ENCODE assay signal across 9 cellular contexts in the genomic region with DNA sequence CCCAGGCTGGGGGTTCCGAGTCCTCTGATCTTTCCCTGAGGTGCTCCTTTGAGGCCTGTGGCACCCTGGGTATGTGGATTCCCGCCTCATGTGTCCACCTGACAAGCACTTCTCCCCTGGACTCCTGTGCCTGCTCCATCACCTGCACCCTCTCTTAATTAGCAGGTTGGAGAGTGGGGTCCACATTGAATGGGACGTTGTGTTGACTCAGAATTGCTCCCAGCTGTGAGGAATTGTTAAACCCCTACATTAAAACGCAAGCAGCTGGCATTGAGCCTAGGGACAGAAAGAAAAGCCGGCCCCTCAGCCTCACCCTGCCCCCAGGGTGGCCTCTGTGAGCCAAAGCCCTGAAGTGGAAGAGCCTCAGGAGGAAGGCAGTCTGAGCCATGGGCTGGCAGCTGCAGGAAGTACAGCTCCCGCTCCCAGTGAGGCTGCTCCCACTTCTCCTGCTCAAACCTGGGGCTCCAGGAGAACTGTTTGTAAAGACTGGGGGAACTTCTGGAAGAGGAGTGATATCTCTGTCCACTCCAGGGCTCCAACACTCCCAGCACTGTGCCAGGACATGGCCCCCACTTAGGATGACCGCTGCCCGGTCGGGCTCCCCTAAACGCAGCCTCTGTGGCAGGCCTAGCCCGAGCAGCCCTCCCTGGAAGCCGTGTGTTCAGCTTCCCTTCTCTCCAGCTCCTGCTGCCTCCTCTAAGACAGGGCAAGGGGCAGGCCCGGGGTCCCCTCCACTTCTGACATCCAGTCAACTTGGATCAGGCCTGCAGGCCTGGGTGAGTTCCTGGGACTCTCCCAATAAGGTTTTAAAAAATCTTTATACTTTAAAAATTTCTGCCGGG. TPM values are rescaled to one million over a fixed set of nuclear protein-coding genes. Genes with fewer than 3 reads are reported as not detected.
A peak's percentile ranks its signal among the peaks of the same experiment; 100 is the strongest.
DNase-seq lines count a peak whose midpoint lies in the region; ATAC-seq lines count a peak whose summit lies in the region.
"Had no signal": no experiment of that assay in that cellular context is flagged by ENCODE, and none has a peak within 500 bp of the region (broad histone marks: within the 10 kb centered on the region; RNA-seq: fewer than 3 reads in every experiment).

No MANE protein-coding gene starts in this region.

- H2BK5ac ChIP-seq in neuronal stem cell (ENCODE audit: low read length), result peak overlapping the region; percentile 22

- DNase-seq in ELF-1 (ENCODE audit: low read depth, low spot score) (peak; percentile 4), NCI-H1105 treated with DMSO at 0.1 percent for 48 hours (lab: John Stamatoyannopoulos, UW) (peak; percentile 78), RPMI7951 (ENCODE audit: low read depth) (peak; percentile 42), neuronal stem cell (ENCODE audit: low spot score) (no peak), kidney tubule cell (ENCODE audit: low spot score) (no peak), SW 1271 (lab: John Stamatoyannopoulos, UW) (no peak)
- DNase-seq: KG1, midbrain had no signal

- H3K27me3 ChIP-seq in neuronal stem cell (ENCODE audit: control insufficient read depth in 3 of 3, insufficient read depth in 3 of 3, low read depth in 1 of 3, low read length in 3 of 3), result peaks cover 0 to 19% (median 0%) of the 10 kb centered on the region in 3 experiments

- peaks cover 0 to 3% of the 10 kb centered on the region in 2 donors for H3K9me3 ChIP-seq in neuronal stem cell (replicated peaks in 1 of 2; ENCODE audit: control insufficient read depth in 2 of 2, insufficient read depth in 1 of 2, low read depth in 1 of 2, low read length in 2 of 2)

- H3K27ac ChIP-seq in neuronal stem cell (replicated peaks; ENCODE audit: low read length), result no peak overlapping the region

- no peak for ATAC-seq in GM19397 (IDR thresholded peaks at IDR 0.05; ENCODE audit: unreplicated experiment)

- no peak overlapping the region for H3K4me2 ChIP-seq in neuronal stem cell (ENCODE audit: insufficient read depth, low read length, poor library complexity, severe bottlenecking)

- H3K18ac ChIP-seq in neuronal stem cell (ENCODE audit: low read length), result peak overlapping the region; percentile 73

- peak overlapping the region; percentile 74 for H3K9ac ChIP-seq in neuronal stem cell (ENCODE audit: low read depth, low read length, poor library complexity)

- no peaks in the 10 kb centered on the region for H3K36me3 ChIP-seq in neuronal stem cell (replicated peaks in 1 of 2; ENCODE audit: control insufficient read depth in 2 of 2, insufficient read depth in 2 of 2, low read length in 2 of 2)

- no CpG with 5 or more reads among the region's 14 CpGs for WGBS in neuronal stem cell (ENCODE audit: extremely low coverage in 2 of 2, insufficient read length in 2 of 2, insufficient replicate concordance in 1 of 2), 2 donors

- H3K14ac ChIP-seq in neuronal stem cell (ENCODE audit: low read length), result no peak overlapping the region

- peaks cover 0 to 7% of the 10 kb centered on the region in 2 donors for H3K4me1 ChIP-seq in neuronal stem cell (ENCODE audit: control insufficient read depth in 2 of 2, insufficient read depth in 1 of 2, low read depth in 1 of 2, low read length in 2 of 2)

- H3K4me3 ChIP-seq in neuronal stem cell (ENCODE audit: low read length in 2 of 2), result no peak overlapping the region

- H4K8ac ChIP-seq in neuronal stem cell (ENCODE audit: low read depth, low read length), result peak overlapping the region; percentile 26

- H3K23ac ChIP-seq in neuronal stem cell (ENCODE audit: low read depth, low read length, poor library complexity), result peak overlapping the region; percentile 18

- no peak overlapping the region for H3K4ac ChIP-seq in neuronal stem cell (ENCODE audit: low read length)

- H2BK15ac ChIP-seq in neuronal stem cell (ENCODE audit: low read length), result peak overlapping the region; percentile 99

- H2BK120ac ChIP-seq in neuronal stem cell (ENCODE audit: low read depth, low read length), result no peak overlapping the region

- H4K91ac ChIP-seq in neuronal stem cell (ENCODE audit: low read depth, low read length, poor library complexity), result no peak overlapping the region

- peak overlapping the region; percentile 38 for H2AFZ ChIP-seq in neuronal stem cell (ENCODE audit: low read length)

- no peak overlapping the region for H2BK12ac ChIP-seq in neuronal stem cell (ENCODE audit: low read length)

- H3K79me1 ChIP-seq in neuronal stem cell (ENCODE audit: low read depth, low read length), result no peaks in the 10 kb centered on the region

- peak overlapping the region; percentile 67 for H2AK5ac ChIP-seq in neuronal stem cell (ENCODE audit: low read depth, low read length)

RNA-seq across cellular contexts. Expression of a gene that starts 1.8 kb away (rescaled TPM):
- not detected in 2 replicates for total RNA-seq in RPMI7951 (2014; rRNA removed; shearing (Covaris generic))
- polyA plus RNA-seq in neuronal stem cell (2013, experiment 1 of 2), result not detected
- polyA plus RNA-seq in neuronal stem cell (2013, experiment 2 of 2), result not detected

RNA-seq across cellular contexts. Expression of a gene that starts 15.7 kb away (rescaled TPM):
- total RNA-seq in RPMI7951 (2014; rRNA removed; shearing (Covaris generic)), result not detected in 2 replicates
- polyA plus RNA-seq in neuronal stem cell (2013, experiment 1 of 2), result 0.08 TPM
- polyA plus RNA-seq in neuronal stem cell (2013, experiment 2 of 2), result 0.11 TPM

Comparison
In these comparisons a context has a peak if more than half of its experiments do, and no peak if none do; other contexts are left out.
1. DNase-seq: peak in ELF-1 (single experiment), NCI-H1105 treated with DMSO at 0.1 percent for 48 hours (single experiment) and RPMI7951 (single experiment); none in neuronal stem cell (single experiment), kidney tubule cell (single experiment) and SW 1271 (0 of 2).